1 cellular context compared by ENCODE assay signal in genomic region chr6:104984831-104985230, GRCh38.
TF ChIP-seq lines count a peak whose summit lies in the region.

No MANE protein-coding gene starts in this region.

TF ChIP-seq in GM23338, 12 proteins besides CTCF, POLR2A, EP300 and RAD21 (continued from another document):
- TF ChIP-seq ZNF462 (CRISPR knock-in tag; IDR thresholded peaks at IDR 0.05) = no peak
- TF ChIP-seq EZH2phosphoT487 (IDR thresholded peaks at IDR 0.05; ENCODE audit: unreplicated experiment) = no peak
- TF ChIP-seq EZH2 (IDR thresholded peaks at IDR 0.05; ENCODE audit: low read depth, unreplicated experiment) = no peak
- TF ChIP-seq, protein P1, sequence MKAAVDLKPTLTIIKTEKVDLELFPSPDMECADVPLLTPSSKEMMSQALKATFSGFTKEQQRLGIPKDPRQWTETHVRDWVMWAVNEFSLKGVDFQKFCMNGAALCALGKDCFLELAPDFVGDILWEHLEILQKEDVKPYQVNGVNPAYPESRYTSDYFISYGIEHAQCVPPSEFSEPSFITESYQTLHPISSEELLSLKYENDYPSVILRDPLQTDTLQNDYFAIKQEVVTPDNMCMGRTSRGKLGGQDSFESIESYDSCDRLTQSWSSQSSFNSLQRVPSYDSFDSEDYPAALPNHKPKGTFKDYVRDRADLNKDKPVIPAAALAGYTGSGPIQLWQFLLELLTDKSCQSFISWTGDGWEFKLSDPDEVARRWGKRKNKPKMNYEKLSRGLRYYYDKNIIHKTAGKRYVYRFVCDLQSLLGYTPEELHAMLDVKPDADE (IDR thresholded peaks at IDR 0.05) = no peak
- TF ChIP-seq ZNF114 (CRISPR knock-in tag; IDR thresholded peaks at IDR 0.05) = no peak
- TF ChIP-seq JUNB (IDR thresholded peaks at IDR 0.05; ENCODE audit: unreplicated experiment) = no peak
- TF ChIP-seq CREB1 (CRISPR knock-in tag; IDR thresholded peaks at IDR 0.05; ENCODE audit: low read depth) = no peak
- TF ChIP-seq STAT1 (IDR thresholded peaks at IDR 0.05; ENCODE audit: unreplicated experiment) = no peak
- TF ChIP-seq ZNF331 (CRISPR knock-in tag; IDR thresholded peaks at IDR 0.05; ENCODE audit: low read depth) = no peak
